8 cellular contexts compared by ENCODE assay signal in genomic region chr4:56977321-56978012, GRCh38. TPM values are rescaled to one million over a fixed set of nuclear protein-coding genes. Genes with fewer than 3 reads are reported as not detected.
DNase-seq lines count a peak whose midpoint lies in the region; ATAC-seq and TF ChIP-seq lines count a peak whose summit lies in the region.

NOA1 (minus strand) TSS chr4:56977606; CDS start chr4:56977585, 21 bp downstream.

- H3K4me3 Mint-ChIP-seq in T-helper 2 cell treated with Interferon-gamma antibody and Interleukin-4, amounts not matched to agents 5 μg/mL and 100 μg/mL, for 36 hours = peak within 1 kb of the TSS; percentile 96

- H3K9me3 ChIP-seq in ascending aorta (peaks cover 0 to 8% of the 10 kb centered on the region in 2 donors), right cardiac atrium (ENCODE audit: control insufficient read depth, low read length) (no peaks in the 10 kb centered on the region), uterus (peaks cover 0 to 8% of the 10 kb centered on the region in 2 donors)

- peak; percentile 56 to 80 for TF ChIP-seq POLR2A in uterus (IDR thresholded peaks at IDR 0.05)

- peaks cover 61% of the 10 kb centered on the region for H3K36me3 Mint-ChIP-seq in T-helper 2 cell treated with Interferon-gamma antibody and Interleukin-4, amounts not matched to agents 5 μg/mL and 100 μg/mL, for 36 hours (ENCODE audit: low read depth)

- H3K4me3 ChIP-seq in ascending aorta (peak within 1 kb of the TSS; percentile 84 to 91), right cardiac atrium (ENCODE audit: low read length) (peak within 1 kb of the TSS; percentile 99), uterus (peak within 1 kb of the TSS; percentile 62 to 98)

- H3K27me3 Mint-ChIP-seq in T-helper 2 cell treated with Interferon-gamma antibody and Interleukin-4, amounts not matched to agents 5 μg/mL and 100 μg/mL, for 36 hours (ENCODE audit: low read depth) = no peaks in the 10 kb centered on the region

- peaks cover 14% of the 10 kb centered on the region for H3K9me3 Mint-ChIP-seq in T-helper 2 cell treated with Interferon-gamma antibody and Interleukin-4, amounts not matched to agents 5 μg/mL and 100 μg/mL, for 36 hours

- WGBS in right cardiac atrium = under 1% methylated on average over 51 of the region's 51 CpGs

- DNase-seq in NCI-H1930 (lab: John Stamatoyannopoulos, UW) (peak; percentile 95 to 97), ascending aorta (ENCODE audit: low spot score in 2 of 2) (peak; percentile 98 to 100), right cardiac atrium (peak; percentile 97 to 99 (median 99)), pulmonary artery endothelial cell (ENCODE audit: low read depth, low spot score) (peak; percentile 95), uterus (peak; percentile 98 to 99)
- DNase-seq in T-helper 2 cell treated with Interferon-gamma antibody and Interleukin-4, amounts not matched to agents 5 μg/mL and 100 μg/mL, for 36 hours (ENCODE audit: low spot score) = peak; percentile 99

- H3K27me3 ChIP-seq in ascending aorta (no peaks in the 10 kb centered on the region), right cardiac atrium (ENCODE audit: control insufficient read depth, insufficient read depth) (no peaks in the 10 kb centered on the region), uterus (no peaks in the 10 kb centered on the region)

- H3K4me1 Mint-ChIP-seq in T-helper 2 cell treated with Interferon-gamma antibody and Interleukin-4, amounts not matched to agents 5 μg/mL and 100 μg/mL, for 36 hours (ENCODE audit: low read depth) = peaks cover 28% of the 10 kb centered on the region

- intact Hi-C loops in ascending aorta (cut with DNase I) = loop anchor here (1.0 to 5.0 kb wide), 7 partner anchors 19 to 1580 kb away; partner anchors contain the start of genes CEP135, IGFBP7 and TMEM165
- intact Hi-C loops in right cardiac atrium (cut with DNase I) = loop anchor here in 1 of 4 donors (10.0 kb wide), 1 partner anchor 63 kb away; no protein-coding TSS in a partner anchor
- intact Hi-C loops in uterus (cut with DNase I; ENCODE audit: low total_unique reads) = no loop called here

- ATAC-seq in GM18502 (IDR thresholded peaks at IDR 0.05; ENCODE audit: poor library complexity, unreplicated experiment) = peak; percentile 87
- peak; percentile 85 for ATAC-seq in HG02970 (IDR thresholded peaks at IDR 0.05; ENCODE audit: low FRiP score, unreplicated experiment)
- ATAC-seq in right cardiac atrium = peak; percentile 92

- H3K4me1 ChIP-seq in ascending aorta = peaks cover 5 to 19% of the 10 kb centered on the region in 2 donors
- H3K4me1 ChIP-seq in right cardiac atrium (ENCODE audit: control insufficient read depth, insufficient read depth, low read length) = peaks cover 9% of the 10 kb centered on the region
- H3K4me1 ChIP-seq in uterus = peaks cover 7 to 8% of the 10 kb centered on the region in 2 donors

- TF ChIP-seq CTCF in ascending aorta (IDR thresholded peaks at IDR 0.05) = no peak
- TF ChIP-seq CTCF in uterus (IDR thresholded peaks at IDR 0.05) = no peak

- H3K27ac Mint-ChIP-seq in T-helper 2 cell treated with Interferon-gamma antibody and Interleukin-4, amounts not matched to agents 5 μg/mL and 100 μg/mL, for 36 hours = peak within 1 kb of the TSS; percentile 98

- H3K27ac ChIP-seq in ascending aorta (peak within 1 kb of the TSS; percentile 90 to 94), right cardiac atrium (ENCODE audit: low read length) (peak within 1 kb of the TSS; percentile 100), uterus (peak within 1 kb of the TSS; percentile 89 to 92)

- H3K36me3 ChIP-seq in ascending aorta (peaks cover 13 to 21% of the 10 kb centered on the region in 2 donors), uterus (no peaks in the 10 kb centered on the region)

RNA-seq across cellular contexts. Expression of gene NOA1, which starts in this region (rescaled TPM):
- total RNA-seq in ascending aorta (36.6 TPM), right cardiac atrium (10 to 100 TPM in 2 of 4 donors, 1 to 10 TPM in 2; 8.4 to 12.5 (median 10.5) TPM), pulmonary artery endothelial cell (15.5 and 25.2 TPM in 2 replicates), uterus (10 to 100 TPM; 14.1 to 21.8 (median 18.4) TPM)
- 7.8 TPM for polyA plus RNA-seq in right cardiac atrium

Comparison
In these comparisons a context has a peak if more than half of its experiments do, and no peak if none do; other contexts are left out.
1. Peak in every context shown above with its lines: DNase-seq, ATAC-seq, H3K4me3 ChIP-seq and H3K27ac ChIP-seq.